ENCODE assay signal across 17 cellular contexts in the genomic region with DNA sequence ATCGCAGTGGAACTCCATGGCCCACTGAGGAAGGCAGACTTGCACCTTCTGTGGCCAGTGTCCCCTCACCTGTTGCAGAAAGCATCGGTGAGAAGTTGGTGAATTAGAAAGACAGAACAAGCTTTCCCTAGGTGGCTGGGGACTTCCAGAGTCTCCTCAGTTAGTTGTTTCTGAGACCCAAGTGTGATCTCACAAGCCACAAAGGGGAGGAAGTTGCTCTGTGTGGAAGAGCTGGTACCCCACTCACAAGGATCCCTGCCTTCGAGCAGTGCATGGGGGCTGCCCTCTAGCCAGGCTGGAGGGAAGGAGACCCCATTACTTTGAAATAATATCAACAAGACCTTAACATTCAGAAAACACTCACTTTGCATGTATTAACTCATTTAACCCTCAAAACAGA. TPM values are rescaled to one million over a fixed set of nuclear protein-coding genes. Genes with fewer than 3 reads are reported as not detected.
DNase-seq lines count a peak whose midpoint lies in the region; TF ChIP-seq lines count a peak whose summit lies in the region.
"Had no signal": no experiment of that assay in that cellular context is flagged by ENCODE, and none has a peak within 500 bp of the region (broad histone marks: within the 10 kb centered on the region; RNA-seq: fewer than 3 reads in every experiment).

No MANE protein-coding gene starts in this region.

- no peak overlapping the region for H3K23ac ChIP-seq in neuronal stem cell (ENCODE audit: low read depth, low read length, poor library complexity)

- TF ChIP-seq POLR2A in transverse colon (IDR thresholded peaks at IDR 0.05) = no peak

- no peaks in the 10 kb centered on the region for H3K27me3 ChIP-seq in colonic mucosa
- H3K27me3 ChIP-seq in neuronal stem cell (ENCODE audit: control insufficient read depth in 3 of 3, insufficient read depth in 3 of 3, low read depth in 1 of 3, low read length in 3 of 3) = peaks cover 0 to 48% (median 0%) of the 10 kb centered on the region in 3 experiments
- no peaks in the 10 kb centered on the region for H3K27me3 ChIP-seq in transverse colon
- H3K27me3 ChIP-seq: pancreas had no signal

- H3K4me1 ChIP-seq in colonic mucosa = peaks cover 5% of the 10 kb centered on the region
- H3K4me1 ChIP-seq in neuronal stem cell (ENCODE audit: control insufficient read depth in 2 of 2, insufficient read depth in 1 of 2, low read depth in 1 of 2, low read length in 2 of 2) = peaks cover 6 to 20% of the 10 kb centered on the region in 2 donors
- H3K4me1 ChIP-seq in transverse colon = peaks cover 9 to 42% (median 24%) of the 10 kb centered on the region in 4 donors
- H3K4me1 ChIP-seq: pancreas had no signal

- no peaks in the 10 kb centered on the region for H3K79me1 ChIP-seq in neuronal stem cell (ENCODE audit: low read depth, low read length)

- WGBS in neuronal stem cell (ENCODE audit: extremely low coverage in 2 of 2, insufficient read length in 2 of 2, insufficient replicate concordance in 1 of 2), 2 donors = no CpG with 5 or more reads among the region's 3 CpGs
- 84% methylated on average over 3 of the region's 3 CpGs; no CpG with 5 or more reads in 1 of the 2 donors for WGBS in transverse colon (ENCODE audit: low coverage in 1 of 2), 2 donors

- H3K27ac ChIP-seq in colonic mucosa (peak overlapping the region; percentile 22), neuronal stem cell (replicated peaks; ENCODE audit: low read length) (no peak overlapping the region), transverse colon (peak overlapping the region; percentile 75 to 89 (median 80))
- H3K27ac ChIP-seq: 22Rv1, pancreas had no signal

- no peak overlapping the region for H2AFZ ChIP-seq in neuronal stem cell (ENCODE audit: low read length)

- TF ChIP-seq CTCF in colonic mucosa (IDR thresholded peaks at IDR 0.05) = no peak
- TF ChIP-seq CTCF in transverse colon (IDR thresholded peaks at IDR 0.05) = no peak

- peak; percentile 68 for DNase-seq in activated CD4-positive, alpha-beta T cell treated with anti-CD3 and anti-CD28 coated beads, Interleukin-2, amount 10 ng/mL, durations not matched to agents 24 days and 14 days
- DNase-seq in activated CD4-positive, alpha-beta T cell treated with anti-CD3 and anti-CD28 coated beads for 1 hour = no peak
- no peak for DNase-seq in colonic mucosa
- DNase-seq in neuronal stem cell (ENCODE audit: low spot score) = no peak
- DNase-seq in transverse colon = no peak
- DNase-seq in SW 1271 (lab: John Stamatoyannopoulos, UW) = no peak
- no peak for DNase-seq in activated T-helper 2 cell treated with anti-CD3 and anti-CD28 coated beads, Interferon-gamma antibody, Interleukin-2, Interleukin-4, amounts not matched to agents 10 μg/mL and 5 μg/mL and 100 μg/mL, durations not matched to agents 14 hours and 24 hours and 36 hours (ENCODE audit: low spot score)
- no peak for DNase-seq in NCI-H2029 (lab: John Stamatoyannopoulos, UW)
- DNase-seq: activated naive CD8-positive, alpha-beta T cell treated with anti-CD3 and anti-CD28 coated beads, Interleukin-2, amount 10 ng/mL, durations not matched to agents 7 days and 5 days; CD4-positive, alpha-beta T cell; NCI-H1092; pancreas had no signal

- in situ Hi-C loops in transverse colon (cut with MboI; ENCODE audit: low pct_ligation_motif_present in 1 of 4, low pct_unique_long_range_greater_than_20kb in 1 of 4, low sequenced_read_pairs in 3 of 4) = loop anchor here in 1 of 4 donors (25.0 kb wide), 1 partner anchor 115 kb away; the partner anchor contains the start of gene FMOD

- H3K9ac ChIP-seq in colonic mucosa (ENCODE audit: low read depth in 2 of 2, low read length in 2 of 2) (no peak overlapping the region), neuronal stem cell (ENCODE audit: low read depth, low read length, poor library complexity) (no peak overlapping the region)

- peaks cover 7% of the 10 kb centered on the region for H3K4me1 Mint-ChIP-seq in activated CD4-positive, alpha-beta T cell treated with anti-CD3 and anti-CD28 coated beads, Interleukin-2, amount 10 ng/mL, durations not matched to agents 24 days and 14 days
- H3K4me1 Mint-ChIP-seq in activated T-helper 2 cell treated with anti-CD3 and anti-CD28 coated beads, Interferon-gamma antibody, Interleukin-2, Interleukin-4, amounts not matched to agents 10 μg/mL and 5 μg/mL and 100 μg/mL, durations not matched to agents 14 hours and 24 hours and 36 hours (ENCODE audit: low read depth) = peaks cover 1% of the 10 kb centered on the region

- no peak overlapping the region for H3K4me2 ChIP-seq in neuronal stem cell (ENCODE audit: insufficient read depth, low read length, poor library complexity, severe bottlenecking)

- H3K4ac ChIP-seq in neuronal stem cell (ENCODE audit: low read length) = no peak overlapping the region

- H3K27me3 Mint-ChIP-seq in activated CD4-positive, alpha-beta T cell treated with anti-CD3 and anti-CD28 coated beads, Interleukin-2, amount 10 ng/mL, durations not matched to agents 24 days and 14 days = peaks cover 27% of the 10 kb centered on the region
- peaks cover 20% of the 10 kb centered on the region for H3K27me3 Mint-ChIP-seq in activated T-helper 2 cell treated with anti-CD3 and anti-CD28 coated beads, Interferon-gamma antibody, Interleukin-2, Interleukin-4, amounts not matched to agents 10 μg/mL and 5 μg/mL and 100 μg/mL, durations not matched to agents 14 hours and 24 hours and 36 hours (ENCODE audit: low read depth)

- intact Hi-C loops in activated CD4-positive, alpha-beta T cell treated with anti-CD3 and anti-CD28 coated beads, Interleukin-2, amount 10 ng/mL, durations not matched to agents 24 days and 14 days (cut with micrococcal nuclease) = no loop called here
- intact Hi-C loops in colonic mucosa (cut with DNase I) = no loop called here
- intact Hi-C loops in transverse colon (cut with DNase I; ENCODE audit: low total_unique reads) = loop anchor here (5.0 kb wide), 1 partner anchor 200 kb away; no protein-coding TSS in a partner anchor
- intact Hi-C loops in activated T-helper 2 cell treated with anti-CD3 and anti-CD28 coated beads, Interferon-gamma antibody, Interleukin-2, Interleukin-4, amounts not matched to agents 10 μg/mL and 5 μg/mL and 100 μg/mL, durations not matched to agents 14 hours and 24 hours and 36 hours (cut with micrococcal nuclease) = no loop called here

- H3K14ac ChIP-seq in neuronal stem cell (ENCODE audit: low read length) = no peak overlapping the region

- no peak overlapping the region for H3K27ac Mint-ChIP-seq in activated CD4-positive, alpha-beta T cell treated with anti-CD3 and anti-CD28 coated beads, Interleukin-2, amount 10 ng/mL, durations not matched to agents 24 days and 14 days
- no peak overlapping the region for H3K27ac Mint-ChIP-seq in activated T-helper 2 cell treated with anti-CD3 and anti-CD28 coated beads, Interferon-gamma antibody, Interleukin-2, Interleukin-4, amounts not matched to agents 10 μg/mL and 5 μg/mL and 100 μg/mL, durations not matched to agents 14 hours and 24 hours and 36 hours
- H3K27ac Mint-ChIP-seq: activated naive CD8-positive, alpha-beta T cell treated with anti-CD3 and anti-CD28 coated beads, Interleukin-2, amount 10 ng/mL, durations not matched to agents 7 days and 5 days; CD4-positive, alpha-beta T cell; WTC11 had no signal

- no peak overlapping the region for H4K91ac ChIP-seq in neuronal stem cell (ENCODE audit: low read depth, low read length, poor library complexity)

- H3K4me3 ChIP-seq in colonic mucosa = no peak overlapping the region
- no peak overlapping the region for H3K4me3 ChIP-seq in neuronal stem cell (ENCODE audit: low read length in 2 of 2)
- H3K4me3 ChIP-seq in transverse colon = peak overlapping the region; percentile 3 to 48 (median 31)
- H3K4me3 ChIP-seq: pancreas had no signal

- no peaks in the 10 kb centered on the region for H3K36me3 Mint-ChIP-seq in activated CD4-positive, alpha-beta T cell treated with anti-CD3 and anti-CD28 coated beads, Interleukin-2, amount 10 ng/mL, durations not matched to agents 24 days and 14 days (ENCODE audit: low read depth)
- H3K36me3 Mint-ChIP-seq in activated T-helper 2 cell treated with anti-CD3 and anti-CD28 coated beads, Interferon-gamma antibody, Interleukin-2, Interleukin-4, amounts not matched to agents 10 μg/mL and 5 μg/mL and 100 μg/mL, durations not matched to agents 14 hours and 24 hours and 36 hours (ENCODE audit: low read depth) = no peaks in the 10 kb centered on the region
- H3K36me3 Mint-ChIP-seq: activated naive CD8-positive, alpha-beta T cell treated with anti-CD3 and anti-CD28 coated beads, Interleukin-2, amount 10 ng/mL, durations not matched to agents 7 days and 5 days; WTC11 had no signal

- no peak overlapping the region for H2BK12ac ChIP-seq in neuronal stem cell (ENCODE audit: low read length)

- H3K9me3 Mint-ChIP-seq in activated CD4-positive, alpha-beta T cell treated with anti-CD3 and anti-CD28 coated beads, Interleukin-2, amount 10 ng/mL, durations not matched to agents 24 days and 14 days = no peaks in the 10 kb centered on the region
- H3K9me3 Mint-ChIP-seq in activated T-helper 2 cell treated with anti-CD3 and anti-CD28 coated beads, Interferon-gamma antibody, Interleukin-2, Interleukin-4, amounts not matched to agents 10 μg/mL and 5 μg/mL and 100 μg/mL, durations not matched to agents 14 hours and 24 hours and 36 hours = no peaks in the 10 kb centered on the region
- H3K9me3 Mint-ChIP-seq: activated naive CD8-positive, alpha-beta T cell treated with anti-CD3 and anti-CD28 coated beads, Interleukin-2, amount 10 ng/mL, durations not matched to agents 7 days and 5 days; CD4-positive, alpha-beta T cell; WTC11 had no signal

- H2AK5ac ChIP-seq in neuronal stem cell (ENCODE audit: low read depth, low read length) = peak overlapping the region; percentile 77

- no peak overlapping the region for H3K4me3 Mint-ChIP-seq in activated CD4-positive, alpha-beta T cell treated with anti-CD3 and anti-CD28 coated beads, Interleukin-2, amount 10 ng/mL, durations not matched to agents 24 days and 14 days
- no peak overlapping the region for H3K4me3 Mint-ChIP-seq in activated T-helper 2 cell treated with anti-CD3 and anti-CD28 coated beads, Interferon-gamma antibody, Interleukin-2, Interleukin-4, amounts not matched to agents 10 μg/mL and 5 μg/mL and 100 μg/mL, durations not matched to agents 14 hours and 24 hours and 36 hours (ENCODE audit: low read depth)
- H3K4me3 Mint-ChIP-seq: activated naive CD8-positive, alpha-beta T cell treated with anti-CD3 and anti-CD28 coated beads, Interleukin-2, amount 10 ng/mL, durations not matched to agents 7 days and 5 days; CD4-positive, alpha-beta T cell; WTC11 had no signal

- no peaks in the 10 kb centered on the region for H3K36me3 ChIP-seq in colonic mucosa
- H3K36me3 ChIP-seq in neuronal stem cell (replicated peaks in 1 of 2; ENCODE audit: control insufficient read depth in 2 of 2, insufficient read depth in 2 of 2, low read length in 2 of 2) = no peaks in the 10 kb centered on the region
- no peaks in the 10 kb centered on the region for H3K36me3 ChIP-seq in transverse colon
- H3K36me3 ChIP-seq: pancreas had no signal

- H3K9me3 ChIP-seq in colonic mucosa (no peaks in the 10 kb centered on the region), neuronal stem cell (replicated peaks in 1 of 2; ENCODE audit: control insufficient read depth in 2 of 2, insufficient read depth in 1 of 2, low read depth in 1 of 2, low read length in 2 of 2) (no peaks in the 10 kb centered on the region), transverse colon (no peaks in the 10 kb centered on the region)
- H3K9me3 ChIP-seq: pancreas had no signal

- no peak for TF ChIP-seq EP300 in transverse colon (IDR thresholded peaks at IDR 0.05; ENCODE audit: low read depth)

- H4K8ac ChIP-seq in neuronal stem cell (ENCODE audit: low read depth, low read length) = no peak overlapping the region

- no peak overlapping the region for H3K18ac ChIP-seq in neuronal stem cell (ENCODE audit: low read length)

- no peak overlapping the region for H2BK15ac ChIP-seq in neuronal stem cell (ENCODE audit: low read length)

- H2BK120ac ChIP-seq in neuronal stem cell (ENCODE audit: low read depth, low read length) = no peak overlapping the region

- no peak overlapping the region for H2BK5ac ChIP-seq in neuronal stem cell (ENCODE audit: low read length)

RNA-seq across cellular contexts. Expression of gene PRELP, which starts 2.1 kb away (rescaled TPM):
- not detected in 2 replicates for total RNA-seq in activated CD4-positive, alpha-beta T cell treated with anti-CD3 and anti-CD28 coated beads, Interleukin-2, amount 10 ng/mL, durations not matched to agents 24 days and 14 days
- total RNA-seq in colonic mucosa (1 to 10 TPM; 2.4 to 9.3 TPM), transverse colon (10 to 100 TPM; 15.4 to 35.2 (median 23.3) TPM)
- polyA plus RNA-seq in neuronal stem cell (2013, experiment 1 of 2) = 3.9 TPM
- 4.0 TPM for polyA plus RNA-seq in neuronal stem cell (2013, experiment 2 of 2)
- not detected in 2 replicates for total RNA-seq in activated T-helper 2 cell treated with anti-CD3 and anti-CD28 coated beads, Interferon-gamma antibody, Interleukin-2, Interleukin-4, amounts not matched to agents 10 μg/mL and 5 μg/mL and 100 μg/mL, durations not matched to agents 14 hours and 24 hours and 36 hours
- total RNA-seq: activated naive CD8-positive, alpha-beta T cell treated with anti-CD3 and anti-CD28 coated beads, Interleukin-2, amount 10 ng/mL, durations not matched to agents 7 days and 5 days; CD4-positive, alpha-beta T cell; epithelial cell of proximal tubule; H4 had no signal

RNA-seq across cellular contexts. Expression of gene OPTC, which starts 16.2 kb away (rescaled TPM):
- total RNA-seq in activated CD4-positive, alpha-beta T cell treated with anti-CD3 and anti-CD28 coated beads, Interleukin-2, amount 10 ng/mL, durations not matched to agents 24 days and 14 days = not detected in 2 replicates
- not detected for total RNA-seq in colonic mucosa
- polyA plus RNA-seq in neuronal stem cell (2013, experiment 1 of 2) = 0.11 TPM
- polyA plus RNA-seq in neuronal stem cell (2013, experiment 2 of 2) = 0.08 TPM
- not detected for total RNA-seq in transverse colon
- total RNA-seq in activated T-helper 2 cell treated with anti-CD3 and anti-CD28 coated beads, Interferon-gamma antibody, Interleukin-2, Interleukin-4, amounts not matched to agents 10 μg/mL and 5 μg/mL and 100 μg/mL, durations not matched to agents 14 hours and 24 hours and 36 hours = not detected in 2 replicates
- total RNA-seq: activated naive CD8-positive, alpha-beta T cell treated with anti-CD3 and anti-CD28 coated beads, Interleukin-2, amount 10 ng/mL, durations not matched to agents 7 days and 5 days; CD4-positive, alpha-beta T cell; cerebellum; epithelial cell of proximal tubule; H4; pancreas had no signal
- polyA plus RNA-seq: pancreas had no signal

Comparison
In these comparisons a context has a peak if more than half of its experiments do, and no peak if none do; other contexts are left out.
1. H3K4me3 ChIP-seq: peak in transverse colon (4 of 4); none in colonic mucosa (single experiment) and neuronal stem cell (0 of 2).